Comparison of ENCODE assay signal across 1 cellular context in the genomic region with DNA sequence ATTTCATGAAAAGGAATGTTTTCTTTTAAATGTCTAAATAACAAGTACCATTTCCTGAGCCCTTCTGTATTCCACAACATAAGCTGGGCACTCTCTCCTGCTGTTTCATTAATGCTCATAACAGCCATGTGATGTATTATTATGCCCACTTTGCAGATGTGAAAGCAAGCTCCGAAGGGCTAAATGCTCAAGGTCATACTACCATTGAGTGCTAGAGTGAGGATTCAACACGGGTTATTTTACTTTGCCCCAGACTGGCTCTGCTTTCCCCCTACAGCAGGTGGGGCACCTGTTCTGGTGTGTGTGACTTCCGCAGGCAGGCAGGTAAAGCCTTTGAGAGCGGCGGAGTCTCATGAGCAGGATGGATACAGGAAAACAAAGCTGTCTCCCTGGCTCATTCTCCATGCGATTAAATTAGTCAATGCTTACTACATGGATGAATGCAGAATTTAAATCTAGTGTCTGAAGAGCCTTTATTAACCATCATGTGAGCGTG.
TF ChIP-seq lines count a peak whose summit lies in the region.

No MANE protein-coding gene starts in this region.

TF ChIP-seq in IMR-90, 13 proteins besides CTCF, POLR2A, EP300 and RAD21 (continued from another document):
- TF ChIP-seq ELK1 (IDR thresholded peaks at IDR 0.05; ENCODE audit: borderline replicate concordance, low read depth, low read length) (no peak), NFE2L2 (IDR thresholded peaks at IDR 0.05; ENCODE audit: low read depth, low read length) (no peak), RFX5 (IDR thresholded peaks at IDR 0.05; ENCODE audit: low read depth, low read length) (no peak)
- TF ChIP-seq, protein P1, sequence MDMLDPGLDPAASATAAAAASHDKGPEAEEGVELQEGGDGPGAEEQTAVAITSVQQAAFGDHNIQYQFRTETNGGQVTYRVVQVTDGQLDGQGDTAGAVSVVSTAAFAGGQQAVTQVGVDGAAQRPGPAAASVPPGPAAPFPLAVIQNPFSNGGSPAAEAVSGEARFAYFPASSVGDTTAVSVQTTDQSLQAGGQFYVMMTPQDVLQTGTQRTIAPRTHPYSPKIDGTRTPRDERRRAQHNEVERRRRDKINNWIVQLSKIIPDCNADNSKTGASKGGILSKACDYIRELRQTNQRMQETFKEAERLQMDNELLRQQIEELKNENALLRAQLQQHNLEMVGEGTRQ (IDR thresholded peaks at IDR 0.05; ENCODE audit: low read depth, low read length), result no peak
